ENCODE assay signal across 19 cellular contexts in the genomic region with DNA sequence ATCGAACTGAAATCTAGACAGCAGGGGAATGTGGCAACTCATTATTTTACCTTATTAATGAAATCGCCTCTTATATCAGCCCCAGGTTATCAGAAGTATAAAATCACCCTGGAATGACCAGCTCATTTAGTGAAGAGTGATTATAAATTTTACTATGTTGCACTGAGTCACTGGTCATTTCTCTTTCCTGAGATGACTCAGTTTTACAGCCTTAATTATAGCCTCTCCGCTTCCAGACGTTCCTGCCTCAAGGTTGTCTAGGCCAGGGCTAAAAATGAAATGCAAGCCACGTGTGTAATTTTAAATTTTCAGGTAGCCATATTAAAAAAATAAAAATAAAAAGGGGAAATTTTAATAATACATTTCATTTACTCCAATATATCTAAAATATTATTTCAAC. TPM values are rescaled to one million over a fixed set of nuclear protein-coding genes. Genes with fewer than 3 reads are reported as not detected.
DNase-seq lines count a peak whose midpoint lies in the region; ATAC-seq and TF ChIP-seq lines count a peak whose summit lies in the region.
"Had no signal": no experiment of that assay in that cellular context is flagged by ENCODE, and none has a peak within 500 bp of the region (broad histone marks: within the 10 kb centered on the region; RNA-seq: fewer than 3 reads in every experiment).

No MANE protein-coding gene starts in this region.

- H3K4me3 ChIP-seq in cardiac muscle cell = no peak overlapping the region
- no peak overlapping the region for H3K4me3 ChIP-seq in heart left ventricle
- H3K4me3 ChIP-seq in SJSA1 = no peak overlapping the region
- H3K4me3 ChIP-seq in foreskin fibroblast (ENCODE audit: low read depth in 1 of 2, low read length in 2 of 2) = no peak overlapping the region
- H3K4me3 ChIP-seq: A549, upper lobe of left lung had no signal

- no peak for TF ChIP-seq POLR2A in heart left ventricle (IDR thresholded peaks at IDR 0.05)

- intact Hi-C loops in heart left ventricle (cut with DNase I) = no loop called here

- H3K36me3 ChIP-seq in cardiac muscle cell (peaks cover 7% of the 10 kb centered on the region), heart left ventricle (peaks cover 0 to 84% (median 52%) of the 10 kb centered on the region in 9 donors), SJSA1 (no peaks in the 10 kb centered on the region)

- H3K27ac ChIP-seq in cardiac muscle cell = peak overlapping the region; percentile 38
- H3K27ac ChIP-seq in heart left ventricle = no peak overlapping the region
- peak overlapping the region; percentile 19 for H3K27ac ChIP-seq in SJSA1
- H3K27ac ChIP-seq: A549, upper lobe of left lung had no signal

- ATAC-seq in heart left ventricle = no peak
- ATAC-seq in GM19328 (IDR thresholded peaks at IDR 0.05; ENCODE audit: unreplicated experiment) = no peak
- no peak for ATAC-seq in GM18519 (IDR thresholded peaks at IDR 0.05; ENCODE audit: low FRiP score, unreplicated experiment)
- ATAC-seq: A549, Panc1 had no signal

- H3K27me3 ChIP-seq in cardiac muscle cell (no peaks in the 10 kb centered on the region), heart left ventricle (no peaks in the 10 kb centered on the region), SJSA1 (replicated peaks) (no peaks in the 10 kb centered on the region)
- H3K27me3 ChIP-seq: upper lobe of left lung had no signal

- H3K9me3 ChIP-seq in cardiac muscle cell (ENCODE audit: low read depth) (no peaks in the 10 kb centered on the region), heart left ventricle (no peaks in the 10 kb centered on the region), SJSA1 (replicated peaks) (no peaks in the 10 kb centered on the region)
- H3K9me3 ChIP-seq: A549, upper lobe of left lung had no signal

- 90 to 93% (median 91%) methylated on average over 5 of the region's 5 CpGs for WGBS in heart left ventricle, 4 donors

- no peak for DNase-seq in cardiac muscle cell (ENCODE audit: low read depth in 1 of 2, low spot score in 1 of 2)
- no peak for DNase-seq in heart left ventricle
- DNase-seq in SJSA1 (ENCODE audit: low read depth in 1 of 2, low spot score in 2 of 2) = no peak
- DNase-seq in foreskin fibroblast = peak; percentile 33 to 56
- no peak for DNase-seq in activated gamma-delta T cell (lab: John Stamatoyannopoulos, UW)
- DNase-seq in NCI-H187 treated with DMSO at 0.1 percent for 48 hours (lab: John Stamatoyannopoulos, UW) = no peak
- DNase-seq: activated CD4-positive, alpha-beta T cell treated with anti-CD3 and anti-CD28 coated beads, Interleukin-2, amount 50 U/mL, for 4 hours; amniotic stem cell; GDM1; immature natural killer cell; NCI-H2107; NCI-H774; stimulated activated naive CD4-positive, alpha-beta T cell; SW 1271 had no signal

- no peak for TF ChIP-seq CTCF in cardiac muscle cell (IDR thresholded peaks at IDR 0.05; ENCODE audit: low read depth, low read length)
- TF ChIP-seq CTCF in heart left ventricle (IDR thresholded peaks at IDR 0.05) = no peak
- TF ChIP-seq CTCF in foreskin fibroblast (IDR thresholded peaks at IDR 0.05; ENCODE audit: low read depth, low read length) = no peak

- H3K4me1 ChIP-seq in cardiac muscle cell (ENCODE audit: low read depth) = no peaks in the 10 kb centered on the region
- H3K4me1 ChIP-seq in heart left ventricle = no peaks in the 10 kb centered on the region
- H3K4me1 ChIP-seq in SJSA1 (replicated peaks) = peaks cover 11% of the 10 kb centered on the region
- H3K4me1 ChIP-seq: A549, upper lobe of left lung had no signal

RNA-seq across cellular contexts. Expression of a gene that starts 33.3 kb away (rescaled TPM):
- total RNA-seq in cardiac muscle cell (12.7 and 18.0 TPM in 2 replicates), heart left ventricle (10 to 100 TPM in 2 of 9 donors, 1 to 10 TPM in 7; 6.2 to 12.4 (median 8.7) TPM)
- polyA plus RNA-seq in cardiac muscle cell (10.6 and 13.6 TPM in 2 replicates), heart left ventricle (1 to 10 TPM; 3.2 to 4.6 TPM)
- 4.2 and 5.5 TPM in 2 replicates for total RNA-seq in SJSA1 (2014; rRNA removed; shearing (Covaris generic))

RNA-seq across cellular contexts. Expression of a gene that starts 45.7 kb away (rescaled TPM):
- 39.3 and 45.0 TPM in 2 replicates for total RNA-seq in cardiac muscle cell
- 78.6 and 95.2 TPM in 2 replicates for polyA plus RNA-seq in cardiac muscle cell
- 10 to 100 TPM; 49.7 to 72.7 (median 59.0) TPM for total RNA-seq in heart left ventricle
- 10 to 100 TPM; 73.2 to 77.9 TPM for polyA plus RNA-seq in heart left ventricle
- total RNA-seq in SJSA1 (2014; rRNA removed; shearing (Covaris generic)) = 58.2 and 65.3 TPM in 2 replicates

RNA-seq across cellular contexts. Expression of a gene that starts 46.0 kb away (rescaled TPM):
- total RNA-seq in cardiac muscle cell = 32.9 and 34.5 TPM in 2 replicates
- 59.4 and 72.1 TPM in 2 replicates for polyA plus RNA-seq in cardiac muscle cell
- total RNA-seq in heart left ventricle = 100 to 1,000 TPM in 1 of 9 donors, 10 to 100 TPM in 8; 40.7 to 113 (median 75.2) TPM
- polyA plus RNA-seq in heart left ventricle = 10 to 100 TPM; 79.5 to 92.8 TPM
- total RNA-seq in SJSA1 (2014; rRNA removed; shearing (Covaris generic)) = 33.9 and 37.7 TPM in 2 replicates

Comparison
In these comparisons a context has a peak if more than half of its experiments do, and no peak if none do; other contexts are left out.
1. H3K27ac ChIP-seq: peak in cardiac muscle cell (single experiment) and SJSA1 (single experiment); none in heart left ventricle (0 of 12).
2. DNase-seq: peak in foreskin fibroblast (2 of 2); none in cardiac muscle cell (0 of 2), heart left ventricle (0 of 5), SJSA1 (0 of 2), activated gamma-delta T cell (single experiment) and NCI-H187 treated with DMSO at 0.1 percent for 48 hours (single experiment).